1 cellular context compared by ENCODE assay signal in genomic region chr2:46942143-46942526, GRCh38.
A peak's percentile ranks its signal among the peaks of the same experiment; 100 is the strongest.
TF ChIP-seq lines count a peak whose summit lies in the region.

No MANE protein-coding gene starts in this region.

TF ChIP-seq in HepG2, 621 proteins besides CTCF, POLR2A, EP300 and RAD21 (continued from another document and continues in another):
- TF ChIP-seq MYPOP (CRISPR knock-in tag; IDR thresholded peaks at IDR 0.05) (peak; percentile 15; the same call in 1 of the 2 replicates), POLR2AphosphoS2 (IDR thresholded peaks at IDR 0.05; ENCODE audit: low read depth, low read length) (no peak), KDM4B (CRISPR knock-in tag; IDR thresholded peaks at IDR 0.05) (no peak), JUNB (CRISPR knock-in tag; IDR thresholded peaks at IDR 0.05; ENCODE audit: borderline replicate concordance) (no peak), KDM6A (CRISPR knock-in tag; IDR thresholded peaks at IDR 0.05; ENCODE audit: low read depth) (no peak), TEAD2 (CRISPR knock-in tag; IDR thresholded peaks at IDR 0.05) (no peak), ERF (CRISPR knock-in tag; IDR thresholded peaks at IDR 0.05) (no peak), SNAPC5 (CRISPR knock-in tag; IDR thresholded peaks at IDR 0.05; ENCODE audit: borderline replicate concordance) (no peak), MATR3 (CRISPR knock-in tag; IDR thresholded peaks at IDR 0.05) (no peak), SRSF4 (IDR thresholded peaks at IDR 0.05; ENCODE audit: low read depth, low read length, poor library complexity, severe bottlenecking) (no peak), ZFP91 (CRISPR knock-in tag; IDR thresholded peaks at IDR 0.05; ENCODE audit: borderline replicate concordance) (peak; percentile 67; the same call in 1 of the 2 replicates), TCF7 (IDR thresholded peaks at IDR 0.05; ENCODE audit: low read depth) (no peak), ZNF33B (CRISPR knock-in tag; IDR thresholded peaks at IDR 0.05) (no peak), SMAD3 (CRISPR knock-in tag; IDR thresholded peaks at IDR 0.05) (no peak), ZBTB39 (CRISPR knock-in tag; IDR thresholded peaks at IDR 0.05) (no peak), SKIL (CRISPR knock-in tag; IDR thresholded peaks at IDR 0.05; ENCODE audit: borderline replicate concordance) (no peak), TBP (CRISPR knock-in tag; IDR thresholded peaks at IDR 0.05) (no peak), THYN1 (CRISPR knock-in tag; IDR thresholded peaks at IDR 0.05; ENCODE audit: borderline replicate concordance, low read depth) (0 out of 2 replicates have a peak, but pooled peaks have one; percentile 43), RORA (CRISPR knock-in tag; IDR thresholded peaks at IDR 0.05) (no peak), GZF1 (CRISPR knock-in tag; IDR thresholded peaks at IDR 0.05) (no peak), E2F5 (CRISPR knock-in tag; conservative IDR thresholded peaks at IDR 0.05) (no peak), ZFP36L2 (CRISPR knock-in tag; IDR thresholded peaks at IDR 0.05) (no peak), KLF15 (CRISPR knock-in tag; IDR thresholded peaks at IDR 0.05; ENCODE audit: borderline replicate concordance) (no peak), PHF21A (CRISPR knock-in tag; IDR thresholded peaks at IDR 0.05) (0 out of 2 replicates have a peak, but pooled peaks have one; percentile 31), ZNF687 (CRISPR knock-in tag; IDR thresholded peaks at IDR 0.05) (peak; percentile 17; the same call in 1 of the 2 replicates), NR2F2 (IDR thresholded peaks at IDR 0.05; ENCODE audit: borderline replicate concordance, low read depth) (no peak), GABPA (IDR thresholded peaks at IDR 0.05; ENCODE audit: low read depth, low read length) (no peak), GABPA (CRISPR knock-in tag; IDR thresholded peaks at IDR 0.05; ENCODE audit: low read depth) (no peak), GPBP1L1 (CRISPR knock-in tag; IDR thresholded peaks at IDR 0.05) (no peak), CHCHD3 (CRISPR knock-in tag; IDR thresholded peaks at IDR 0.05) (no peak), ZNF720 (CRISPR knock-in tag; IDR thresholded peaks at IDR 0.05) (no peak), ATAD3A (CRISPR knock-in tag; IDR thresholded peaks at IDR 0.05) (no peak), ZNF552 (CRISPR knock-in tag; IDR thresholded peaks at IDR 0.05; ENCODE audit: borderline replicate concordance) (no peak), ZNF180 (CRISPR knock-in tag; IDR thresholded peaks at IDR 0.05; ENCODE audit: borderline replicate concordance, low read depth) (no peak), NR1H2 (CRISPR knock-in tag; IDR thresholded peaks at IDR 0.05; ENCODE audit: borderline replicate concordance, low read depth) (no peak), GABPB1 (CRISPR knock-in tag; IDR thresholded peaks at IDR 0.05) (no peak), RARA (CRISPR knock-in tag; IDR thresholded peaks at IDR 0.05) (no peak), ZBTB37 (CRISPR knock-in tag; IDR thresholded peaks at IDR 0.05) (0 out of 2 replicates have a peak, but pooled peaks have one; percentile 12), SIX4 (CRISPR knock-in tag; IDR thresholded peaks at IDR 0.05) (no peak), ZNF710 (CRISPR knock-in tag; IDR thresholded peaks at IDR 0.05; ENCODE audit: borderline replicate concordance) (no peak), KAT8 (CRISPR knock-in tag; IDR thresholded peaks at IDR 0.05) (no peak), ETV6 (CRISPR knock-in tag; conservative IDR thresholded peaks at IDR 0.05) (no peak), ZNF768 (CRISPR knock-in tag; IDR thresholded peaks at IDR 0.05) (no peak), TARDBP (CRISPR knock-in tag; IDR thresholded peaks at IDR 0.05) (no peak), ARHGAP35 (CRISPR knock-in tag; IDR thresholded peaks at IDR 0.05; ENCODE audit: borderline replicate concordance) (no peak), BRCA1 (CRISPR knock-in tag; IDR thresholded peaks at IDR 0.05) (no peak), NAIF1 (CRISPR knock-in tag; IDR thresholded peaks at IDR 0.05; ENCODE audit: borderline replicate concordance) (0 out of 2 replicates have a peak, but pooled peaks have one; percentile 18), PBX2 (CRISPR knock-in tag; IDR thresholded peaks at IDR 0.05) (no peak)
